In genomic region chr6:30614843-30615218, GRCh38 we compare ENCODE assay signal across 8 cellular contexts. TPM values are rescaled to one million over a fixed set of nuclear protein-coding genes. Genes with fewer than 3 reads are reported as not detected.
DNase-seq lines count a peak whose midpoint lies in the region; ATAC-seq, FAIRE-seq and TF ChIP-seq lines count a peak whose summit lies in the region.

No MANE protein-coding gene starts in this region.

- FAIRE-seq in A549 (lab: Jason Lieb, UNC) = no peak

- CTCF ChIA-PET in A549 (lab: Yijun Ruan, JAX) = interaction anchor here (1.1 to 3.7 kb wide), 4 partner anchors 17 to 161 kb away, joined by 3 to 16 read pairs (median 6); partner anchors contain the start of gene DHX16

- no peaks in the 10 kb centered on the region for H3K27me3 ChIP-seq in colonic mucosa

- DNase-seq in A549 (ENCODE audit: low read depth in 1 of 2, low spot score in 1 of 2) (peak; percentile 76 to 95), NCI-H526 (lab: John Stamatoyannopoulos, UW) (peak; percentile 92 to 94), colonic mucosa (peak; percentile 93), kidney tubule cell (ENCODE audit: low spot score) (peak; percentile 98)
- DNase-seq in activated CD4-positive, alpha-beta T cell treated with anti-CD3 and anti-CD28 coated beads for 48 hours = peak; percentile 88
- peak; percentile 52 to 70 (median 60) for DNase-seq in stimulated activated CD4-positive, alpha-beta T cell treated with anti-CD3 and anti-CD28 coated beads, Interleukin-1b, Interleukin-23, amount 100 ng/mL, for 24 hours (ENCODE audit: low read depth in 4 of 4, low spot score in 1 of 4)

- intact Hi-C loops in colonic mucosa (cut with DNase I) = no loop called here

- H3K4me3 ChIP-seq in A549 (peak overlapping the region; percentile 88), colonic mucosa (peak overlapping the region; percentile 63)

- no peaks in the 10 kb centered on the region for H3K36me3 ChIP-seq in colonic mucosa

- H3K4me2 ChIP-seq in A549 = peak overlapping the region; percentile 100

- 0% methylated on average over 6 of the region's 6 CpGs for WGBS in A549 (ENCODE audit: missing lambda C conversion rate)

- H3K27ac ChIP-seq in A549 (peak overlapping the region; percentile 90 to 97), colonic mucosa (peak overlapping the region; percentile 93)

- TF ChIP-seq RAD21 in A549 (conservative IDR thresholded peaks at IDR 0.05 in 1 of 2, IDR thresholded peaks at IDR 0.05 in 1 of 2) = no peak

- H3K4me1 ChIP-seq in A549 = peaks cover 39% of the 10 kb centered on the region
- peaks cover 4% of the 10 kb centered on the region for H3K4me1 ChIP-seq in colonic mucosa

- POLR2A ChIA-PET in A549 (lab: Yijun Ruan, JAX) = interaction anchor here (0.6 to 3.0 kb wide), 15 partner anchors 9 to 137 kb away, joined by 3 to 15 read pairs (median 5); partner anchors contain the start of genes ABCF1 and MDC1

- H3K9me3 ChIP-seq in A549 (no peaks in the 10 kb centered on the region), colonic mucosa (no peaks in the 10 kb centered on the region)

- TF ChIP-seq EP300 in A549 (IDR thresholded peaks at IDR 0.05) = no peak

- peak overlapping the region; percentile 96 to 100 for H3K9ac ChIP-seq in colonic mucosa (ENCODE audit: low read depth in 2 of 2, low read length in 2 of 2)

- ATAC-seq in A549 (peak; percentile 68 to 76), GM18873 (IDR thresholded peaks at IDR 0.05; ENCODE audit: low FRiP score, unreplicated experiment) (peak; percentile 26), HG03469 (IDR thresholded peaks at IDR 0.05; ENCODE audit: unreplicated experiment) (peak; percentile 25)

- TF ChIP-seq POLR2A in A549 (IDR thresholded peaks at IDR 0.05; ENCODE audit: low read length) = 0 out of 2 replicates have a peak, but pooled peaks have one; percentile 35

- TF ChIP-seq CTCF in A549 (IDR thresholded peaks at IDR 0.05) (no peak), colonic mucosa (IDR thresholded peaks at IDR 0.05) (no peak)

TF ChIP-seq in A549, 52 proteins besides CTCF, POLR2A, EP300 and RAD21:
- no peak for TF ChIP-seq RNF2 (IDR thresholded peaks at IDR 0.05; ENCODE audit: borderline replicate concordance, low read depth)
- peak in 1 of 2 experiments; percentile 46; a peak in 2 of 5 replicates for TF ChIP-seq JUN (IDR thresholded peaks at IDR 0.05)
- no peak for TF ChIP-seq EHF (CRISPR knock-in tag; IDR thresholded peaks at IDR 0.05)
- no peak; the same call in 1 of the 2 replicates for TF ChIP-seq MAX (IDR thresholded peaks at IDR 0.05)
- peak in 1 of 2 experiments; percentile 58; a peak in 1 of 4 replicates for TF ChIP-seq CEBPB (IDR thresholded peaks at IDR 0.05)
- TF ChIP-seq ESRRA (IDR thresholded peaks at IDR 0.05; ENCODE audit: borderline replicate concordance, low read length) = no peak
- TF ChIP-seq SMC3 (IDR thresholded peaks at IDR 0.05) = no peak
- TF ChIP-seq MAFK (IDR thresholded peaks at IDR 0.05; ENCODE audit: partially characterized antibody) = no peak
TF ChIP-seq in A549: peak in this region for 2.

RNA-seq across cellular contexts. Expression of gene PPP1R10, which starts 2.2 kb away (rescaled TPM):
- polyA plus RNA-seq in A549 (2011; rRNA removed) (33.3 and 37.6 TPM in 2 replicates), A549 (2017; fragmentation: RNase III; extraction: RNeasy Plus Mini Kit Qiagen cat#74134 plus additional on column Dnase treatment) (25.2 to 28.4 TPM (median 26.4 TPM) in 3 replicates)
- 15.1 and 17.9 TPM in 2 replicates for polyA plus RNA-seq in A549 (2012; cell fraction: cytosol; rRNA removed)
- 44.4 and 44.5 TPM in 2 replicates for polyA plus RNA-seq in A549 (2012; cell fraction: nucleus; rRNA removed)
- polyA minus RNA-seq in A549 (2011; rRNA and poly(A)+ RNA removed) = 58.0 and 128 TPM in 2 replicates
- total RNA-seq in colonic mucosa = 10 to 100 TPM; 46.9 to 78.2 TPM

RNA-seq across cellular contexts. Expression of gene MRPS18B, which starts 2.8 kb away (rescaled TPM):
- polyA plus RNA-seq in A549 (2011; rRNA removed) (91.1 and 97.3 TPM in 2 replicates), A549 (2017; fragmentation: RNase III; extraction: RNeasy Plus Mini Kit Qiagen cat#74134 plus additional on column Dnase treatment) (83.6 to 104 TPM (median 85.3 TPM) in 3 replicates)
- polyA plus RNA-seq in A549 (2012; cell fraction: cytosol; rRNA removed) = 82.9 and 109 TPM in 2 replicates
- polyA plus RNA-seq in A549 (2012; cell fraction: nucleus; rRNA removed) = 43.7 and 51.4 TPM in 2 replicates
- polyA minus RNA-seq in A549 (2011; rRNA and poly(A)+ RNA removed) = 73.2 and 79.0 TPM in 2 replicates
- 10 to 100 TPM; 63.6 to 70.3 TPM for total RNA-seq in colonic mucosa

RNA-seq across cellular contexts. Expression of gene ATAT1, which starts 11.8 kb away (rescaled TPM):
- polyA plus RNA-seq in A549 (2011; rRNA removed) (7.4 and 9.3 TPM in 2 replicates), A549 (2017; fragmentation: RNase III; extraction: RNeasy Plus Mini Kit Qiagen cat#74134 plus additional on column Dnase treatment) (8.6 to 9.3 TPM (median 8.6 TPM) in 3 replicates)
- polyA plus RNA-seq in A549 (2012; cell fraction: cytosol; rRNA removed) = 8.0 and 9.3 TPM in 2 replicates
- polyA plus RNA-seq in A549 (2012; cell fraction: nucleus; rRNA removed) = 16.6 and 20.6 TPM in 2 replicates
- polyA minus RNA-seq in A549 (2011; rRNA and poly(A)+ RNA removed) = 5.5 and 10.0 TPM in 2 replicates
- total RNA-seq in colonic mucosa = 10 to 100 TPM; 11.5 to 15.9 TPM

RNA-seq across cellular contexts. Expression of gene C6orf136, which starts 32.1 kb away (rescaled TPM):
- polyA plus RNA-seq in A549 (2011; rRNA removed) = 7.5 and 9.2 TPM in 2 replicates
- polyA plus RNA-seq in A549 (2012; cell fraction: cytosol; rRNA removed) = 15.7 and 16.9 TPM in 2 replicates
- 30.3 and 36.4 TPM in 2 replicates for polyA plus RNA-seq in A549 (2012; cell fraction: nucleus; rRNA removed)
- polyA plus RNA-seq in A549 (2017; fragmentation: RNase III; extraction: RNeasy Plus Mini Kit Qiagen cat#74134 plus additional on column Dnase treatment) = 11.4 to 12.6 TPM (median 11.7 TPM) in 3 replicates
- polyA minus RNA-seq in A549 (2011; rRNA and poly(A)+ RNA removed) = 11.7 and 15.0 TPM in 2 replicates
- 10 to 100 TPM; 71.3 to 83.3 TPM for total RNA-seq in colonic mucosa

RNA-seq across cellular contexts. Expression of gene ABCF1, which starts 43.6 kb away (rescaled TPM):
- polyA plus RNA-seq in A549 (2011; rRNA removed) (30.2 and 31.0 TPM in 2 replicates), A549 (2017; fragmentation: RNase III; extraction: RNeasy Plus Mini Kit Qiagen cat#74134 plus additional on column Dnase treatment) (71.3 to 73.3 TPM (median 72.0 TPM) in 3 replicates)
- 34.1 and 35.6 TPM in 2 replicates for polyA plus RNA-seq in A549 (2012; cell fraction: cytosol; rRNA removed)
- 54.0 and 59.5 TPM in 2 replicates for polyA plus RNA-seq in A549 (2012; cell fraction: nucleus; rRNA removed)
- polyA minus RNA-seq in A549 (2011; rRNA and poly(A)+ RNA removed) = 62.5 and 64.1 TPM in 2 replicates
- total RNA-seq in colonic mucosa = 10 to 100 TPM; 43.6 to 61.3 TPM

Comparison
In these comparisons a context has a peak if more than half of its experiments do, and no peak if none do; other contexts are left out.
1. Peak in every context shown above with its lines: DNase-seq, ATAC-seq, H3K4me3 ChIP-seq and H3K27ac ChIP-seq.